Comparison of ENCODE assay signal across 11 cellular contexts in the genomic region with DNA sequence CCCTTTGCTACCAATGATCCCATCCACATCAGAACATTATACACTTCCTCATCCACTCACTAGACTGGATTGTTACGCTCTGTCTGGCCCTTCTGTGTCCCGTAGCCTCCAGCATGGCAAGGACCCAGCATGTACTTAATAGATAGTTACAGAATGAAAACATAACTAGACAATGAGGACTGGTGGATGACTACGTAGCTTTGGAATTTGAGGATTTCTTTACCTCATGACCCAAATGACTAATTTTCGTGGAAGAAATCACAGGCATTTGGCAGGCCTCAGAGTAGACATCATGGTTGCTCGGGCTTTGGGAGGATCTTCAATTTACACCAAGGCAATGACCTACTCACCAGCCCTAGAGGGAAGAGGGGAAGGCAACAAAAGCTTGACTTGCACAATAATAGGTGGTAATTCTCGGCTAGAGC.
DNase-seq lines count a peak whose midpoint lies in the region; ATAC-seq, FAIRE-seq and TF ChIP-seq lines count a peak whose summit lies in the region.
"Had no signal": no experiment of that assay in that cellular context is flagged by ENCODE, and none has a peak within 500 bp of the region (broad histone marks: within the 10 kb centered on the region; RNA-seq: fewer than 3 reads in every experiment).

No MANE protein-coding gene starts in this region.

- ATAC-seq in sciatic nerve (peak; percentile 74), GM21390 (IDR thresholded peaks at IDR 0.05; ENCODE audit: unreplicated experiment) (no peak)
- ATAC-seq: T-cell had no signal

- H3K9me2 ChIP-seq in GM23248 (ENCODE audit: insufficient read depth) = no peaks in the 10 kb centered on the region

- H3F3A ChIP-seq in GM23248 (ENCODE audit: insufficient read depth) = peaks cover 16% of the 10 kb centered on the region; the same call in 1 of the 2 replicates

- H3K4me1 ChIP-seq in GM23248 (ENCODE audit: insufficient read depth) = peaks cover 18% of the 10 kb centered on the region

- H3K4me2 ChIP-seq in GM23248 (ENCODE audit: unreplicated experiment) = peak overlapping the region; percentile 40

- H3K36me3 ChIP-seq in GM23248 (ENCODE audit: low read depth) = no peaks in the 10 kb centered on the region
- H3K36me3 ChIP-seq: thyroid gland had no signal

- H4K20me1 ChIP-seq in GM23248 (ENCODE audit: insufficient read depth) = no peaks in the 10 kb centered on the region

- in situ Hi-C loops in GM23248 (cut with MboI) = no loop called here

- H3K27ac ChIP-seq in GM23248 = peak overlapping the region; percentile 45
- H3K27ac ChIP-seq: thyroid gland had no signal

- TF ChIP-seq CTCF in D721Med (IDR thresholded peaks at IDR 0.05; ENCODE audit: insufficient read depth, missing control alignments) = no peak

- FAIRE-seq in D721Med (lab: Jason Lieb, UNC) = no peak

- H3K79me2 ChIP-seq in GM23248 (ENCODE audit: insufficient read depth) = no peaks in the 10 kb centered on the region

- intact Hi-C loops in sciatic nerve (cut with DNase I) = no loop called here

- WGBS in GM23248 (ENCODE audit: low coverage in 1 of 2, low lambda C conversion rate in 2 of 2, missing lambda C conversion rate in 2 of 2), 2 experiments = 1% methylated on average over 6 of the region's 6 CpGs

- H3K4me3 ChIP-seq in GM23248 = no peak overlapping the region
- H3K4me3 ChIP-seq: thyroid gland had no signal

- no peak overlapping the region for H3K9ac ChIP-seq in GM23248

- no peaks in the 10 kb centered on the region for H3K27me3 ChIP-seq in GM23248 (replicated peaks; ENCODE audit: insufficient read depth)
- H3K27me3 ChIP-seq: thyroid gland had no signal

- H2AFZ ChIP-seq in GM23248 = peak overlapping the region; percentile 29; the same call in 1 of the 2 replicates

- peak; percentile 98 for DNase-seq in GM23248
- DNase-seq in T1000 (lab: John Stamatoyannopoulos, UW) = peak; percentile 68
- peak; percentile 92 for DNase-seq in foreskin melanocyte
- DNase-seq in sciatic nerve (ENCODE audit: low spot score) = no peak
- no peak for DNase-seq in SK-N-DZ (ENCODE audit: low spot score)
- no peak for DNase-seq in D721Med (ENCODE audit: insufficient read length, low spot score)
- DNase-seq in GDM1 (lab: John Stamatoyannopoulos, UW) = no peak
- DNase-seq: activated naive CD4-positive, alpha-beta T cell; T-cell had no signal

- no peaks in the 10 kb centered on the region for H3K9me3 ChIP-seq in GM23248 (ENCODE audit: low read depth)
- H3K9me3 ChIP-seq: thyroid gland had no signal

Comparison
In these comparisons a context has a peak if more than half of its experiments do, and no peak if none do; other contexts are left out.
1. DNase-seq: peak in GM23248 (single experiment), T1000 (single experiment) and foreskin melanocyte (single experiment); none in sciatic nerve (single experiment), SK-N-DZ (single experiment), D721Med (single experiment) and GDM1 (single experiment).